ENCODE assay signal across 13 cellular contexts in the genomic region with DNA sequence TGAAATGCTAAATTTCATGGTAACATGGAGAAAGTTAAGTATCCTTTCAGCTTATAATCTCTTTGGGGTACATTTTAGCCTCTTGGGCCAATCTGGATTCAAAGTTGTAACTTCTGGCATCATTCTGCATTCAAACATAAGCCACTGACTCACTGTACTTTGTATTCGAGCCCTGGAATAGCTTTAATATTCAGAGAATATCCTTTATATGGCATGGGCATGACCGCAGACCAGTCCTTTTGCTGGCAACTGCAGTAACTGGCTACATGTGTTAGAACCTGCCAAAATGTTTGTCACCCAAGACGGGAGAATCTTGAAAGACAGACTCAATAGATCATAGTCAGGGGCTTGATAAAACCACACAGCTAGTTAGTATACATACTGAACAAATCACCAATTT. TPM values are rescaled to one million over a fixed set of nuclear protein-coding genes. Genes with fewer than 3 reads are reported as not detected.
A peak's percentile ranks its signal among the peaks of the same experiment; 100 is the strongest.
DNase-seq lines count a peak whose midpoint lies in the region; ATAC-seq and TF ChIP-seq lines count a peak whose summit lies in the region.
"Had no signal": no experiment of that assay in that cellular context is flagged by ENCODE, and none has a peak within 500 bp of the region (broad histone marks: within the 10 kb centered on the region; RNA-seq: fewer than 3 reads in every experiment).

No MANE protein-coding gene starts in this region.

- no peak overlapping the region for H3K27ac ChIP-seq in brain microvascular endothelial cell
- H3K27ac ChIP-seq in left lung = peak overlapping the region; percentile 62 to 69
- peak overlapping the region in 20 of 21 experiments; percentile 12 to 93 (median 76) for H3K27ac ChIP-seq in skin epidermis
- H3K27ac ChIP-seq: foreskin keratinocyte had no signal

- no peaks in the 10 kb centered on the region for H3K27me3 ChIP-seq in HAP-1 (ENCODE audit: low read depth)
- no peaks in the 10 kb centered on the region for H3K27me3 ChIP-seq in brain microvascular endothelial cell (replicated peaks)
- H3K27me3 ChIP-seq in left lung = peaks cover 0 to 14% of the 10 kb centered on the region in 2 donors
- H3K27me3 ChIP-seq: foreskin keratinocyte had no signal

- H3K4me1 ChIP-seq in HAP-1 = peaks cover 45% of the 10 kb centered on the region
- H3K4me1 ChIP-seq in left lung = peaks cover 7 to 44% of the 10 kb centered on the region in 2 donors

- DNase-seq in HAP-1 (ENCODE audit: low spot score in 2 of 2) (no peak), brain microvascular endothelial cell (no peak), left lung (no peak), GM19240 (ENCODE audit: insufficient read length, low spot score) (no peak)
- DNase-seq in activated CD4-positive, CD25-positive, alpha-beta regulatory T cell treated with anti-CD3 and anti-CD28 coated beads, Interleukin-2, amount 50 U/mL, for 72 hours = no peak
- DNase-seq: activated CD4-positive, alpha-beta T cell treated with anti-CD3 and anti-CD28 coated beads for 4 hours; CD8-positive, alpha-beta T cell; foreskin keratinocyte had no signal

- in situ Hi-C loops in HAP-1 (cut with MboI; ENCODE audit: low sequenced_read_pairs) = no loop called here
- in situ Hi-C loops in brain microvascular endothelial cell (cut with HindIII; ENCODE audit: low pct_ligation_motif_present, low sequenced_read_pairs) = no loop called here

- TF ChIP-seq CTCF in brain microvascular endothelial cell (IDR thresholded peaks at IDR 0.05; ENCODE audit: low read depth, low read length, missing control alignments) = no peak
- TF ChIP-seq CTCF in left lung (IDR thresholded peaks at IDR 0.05) = no peak

- H3K36me3 ChIP-seq in HAP-1 (replicated peaks) (peaks cover 11% of the 10 kb centered on the region), brain microvascular endothelial cell (replicated peaks) (no peaks in the 10 kb centered on the region), left lung (no peaks in the 10 kb centered on the region)

- intact Hi-C loops in left lung (cut with DNase I) = no loop called here

- ATAC-seq in left lung (no peak), GM18520 (IDR thresholded peaks at IDR 0.05; ENCODE audit: unreplicated experiment) (no peak), HG03521 (IDR thresholded peaks at IDR 0.05; ENCODE audit: unreplicated experiment) (no peak)
- ATAC-seq: CD8-positive, alpha-beta T cell; foreskin keratinocyte; GM12878; K562 had no signal

- peak overlapping the region; percentile 52 for H3K4me3 ChIP-seq in HAP-1
- peak overlapping the region; percentile 47 for H3K4me3 ChIP-seq in brain microvascular endothelial cell (ENCODE audit: low read depth, low read length)
- peak overlapping the region; percentile 25 to 53 for H3K4me3 ChIP-seq in left lung
- H3K4me3 ChIP-seq in skin epidermis = peak overlapping the region; percentile 19 to 50 (median 41)
- H3K4me3 ChIP-seq: GM12878, K562 had no signal

- H3K9me3 ChIP-seq in HAP-1 = no peaks in the 10 kb centered on the region
- H3K9me3 ChIP-seq in left lung = no peaks in the 10 kb centered on the region

RNA-seq across cellular contexts. Expression of gene GASK1B, which starts 3.3 kb away (rescaled TPM):
- 10 to 100 TPM; 41.5 to 56.8 TPM for total RNA-seq in left lung
- total RNA-seq: CD8-positive, alpha-beta T cell had no signal

RNA-seq across cellular contexts. Expression of gene TMEM144, which starts 40.8 kb away (rescaled TPM):
- total RNA-seq in left lung = 10 to 100 TPM; 13.9 to 16.8 TPM
- total RNA-seq: CD8-positive, alpha-beta T cell had no signal
